Comparison of ENCODE assay signal across 7 cellular contexts in genomic region chr11:67273260-67273990, GRCh38. TPM values are rescaled to one million over a fixed set of nuclear protein-coding genes. Genes with fewer than 3 reads are reported as not detected.
DNase-seq lines count a peak whose midpoint lies in the region; ATAC-seq and TF ChIP-seq lines count a peak whose summit lies in the region.

No MANE protein-coding gene starts in this region.

- peaks cover 0 to 34% (median 16%) of the 10 kb centered on the region in 4 donors for H3K36me3 ChIP-seq in stomach

- DNase-seq in HuH-7.5 (ENCODE audit: low spot score) (peak; percentile 75), left ventricle myocardium superior (peak; percentile 74), stomach (peak; percentile 60), DMS153 (lab: John Stamatoyannopoulos, UW) (no peak), NCI-H2081 (lab: John Stamatoyannopoulos, UW) (no peak), NCI-H1694 (lab: John Stamatoyannopoulos, UW) (no peak)
- no peak for DNase-seq in activated CD8-positive, alpha-beta T cell treated with anti-CD3 and anti-CD28 coated beads for 36 hours

- TF ChIP-seq EP300 in stomach (IDR thresholded peaks at IDR 0.05): no peak

- 17 to 29% (median 24%) methylated on average over 12 to 14 of the region's 14 CpGs for WGBS in stomach, 5 donors

- H3K4me1 Mint-ChIP-seq in activated CD8-positive, alpha-beta T cell treated with anti-CD3 and anti-CD28 coated beads for 36 hours (ENCODE audit: low read depth): peaks cover 70% of the 10 kb centered on the region

- H3K4me3 Mint-ChIP-seq in activated CD8-positive, alpha-beta T cell treated with anti-CD3 and anti-CD28 coated beads for 36 hours: peak overlapping the region; percentile 90

- H3K4me3 ChIP-seq in stomach: peak overlapping the region in 1 of 4 donors; percentile 98

- CTCF ChIA-PET in activated CD8-positive, alpha-beta T cell treated with anti-CD3 and anti-CD28 coated beads for 36 hours (lab: Charles Lee): interaction anchor here (1.4 to 7.1 kb wide), 5 partner anchors 10 to 78 kb away, joined by 4 to 55 read pairs (median 6); partner anchors contain the start of genes ANKRD13D and SSH3

- H3K9me3 Mint-ChIP-seq in activated CD8-positive, alpha-beta T cell treated with anti-CD3 and anti-CD28 coated beads for 36 hours: no peaks in the 10 kb centered on the region

- no peaks in the 10 kb centered on the region for H3K27me3 Mint-ChIP-seq in activated CD8-positive, alpha-beta T cell treated with anti-CD3 and anti-CD28 coated beads for 36 hours

- H3K4me1 ChIP-seq in stomach: peaks cover 98 to 100% (median 100%) of the 10 kb centered on the region in 4 donors

- intact Hi-C loops in activated CD8-positive, alpha-beta T cell treated with anti-CD3 and anti-CD28 coated beads for 36 hours (cut with micrococcal nuclease): no loop called here
- intact Hi-C loops in left ventricle myocardium superior (cut with micrococcal nuclease) (no loop called here), stomach (cut with DNase I; ENCODE audit: low total_unique reads) (no loop called here)

- no peaks in the 10 kb centered on the region for H3K9me3 ChIP-seq in stomach

- no peak for ATAC-seq in activated CD8-positive, alpha-beta T cell treated with anti-CD3 and anti-CD28 coated beads for 36 hours
- peak; percentile 40 for ATAC-seq in left ventricle myocardium superior

- H3K27ac Mint-ChIP-seq in activated CD8-positive, alpha-beta T cell treated with anti-CD3 and anti-CD28 coated beads for 36 hours: peak overlapping the region; percentile 97

- POLR2A ChIA-PET in activated CD8-positive, alpha-beta T cell treated with anti-CD3 and anti-CD28 coated beads for 36 hours (lab: Charles Lee): interaction anchor here (0.9 to 19.8 kb wide), 7 partner anchors 7 to 44 kb away, joined by 3 to 308 read pairs (median 16); partner anchors contain the start of genes ANKRD13D and SSH3

- H3K27me3 ChIP-seq in stomach: no peaks in the 10 kb centered on the region

- H3K27ac ChIP-seq in stomach: peak overlapping the region; percentile 64 to 95 (median 92)

- H3K36me3 Mint-ChIP-seq in activated CD8-positive, alpha-beta T cell treated with anti-CD3 and anti-CD28 coated beads for 36 hours (ENCODE audit: low read depth): peaks cover 81% of the 10 kb centered on the region

- TF ChIP-seq POLR2A in stomach (IDR thresholded peaks at IDR 0.05): no peak

- TF ChIP-seq CTCF in activated CD8-positive, alpha-beta T cell treated with anti-CD3 and anti-CD28 coated beads for 36 hours (IDR thresholded peaks at IDR 0.05): no peak
- no peak for TF ChIP-seq CTCF in stomach (IDR thresholded peaks at IDR 0.05)

RNA-seq across cellular contexts. Expression of gene GRK2, which starts 7.2 kb away (rescaled TPM):
- 100 to 1,000 TPM; 303 to 305 TPM for total RNA-seq in activated CD8-positive, alpha-beta T cell treated with anti-CD3 and anti-CD28 coated beads for 36 hours
- total RNA-seq in left ventricle myocardium superior (56.8 TPM), stomach (100 to 1,000 TPM in 4 of 5 donors, 10 to 100 TPM in 1; 53.8 to 266 (median 131) TPM)
- 10 to 100 TPM; 44.0 to 59.4 (median 46.5) TPM for polyA plus RNA-seq in stomach

RNA-seq across cellular contexts. Expression of gene ANKRD13D, which starts 15.7 kb away (rescaled TPM):
- 10 to 100 TPM; 75.4 to 78.7 TPM for total RNA-seq in activated CD8-positive, alpha-beta T cell treated with anti-CD3 and anti-CD28 coated beads for 36 hours
- total RNA-seq in left ventricle myocardium superior (13.1 TPM), stomach (10 to 100 TPM; 24.6 to 96.4 (median 42.6) TPM)
- polyA plus RNA-seq in stomach: 10 to 100 TPM; 18.5 to 61.3 (median 30.9) TPM

RNA-seq across cellular contexts. Expression of gene SSH3, which starts 29.9 kb away (rescaled TPM):
- 1 to 10 TPM; 7.4 to 9.1 TPM for total RNA-seq in activated CD8-positive, alpha-beta T cell treated with anti-CD3 and anti-CD28 coated beads for 36 hours
- total RNA-seq in left ventricle myocardium superior (18.7 TPM), stomach (100 to 1,000 TPM in 3 of 5 donors, 10 to 100 TPM in 2; 23.5 to 217 (median 103) TPM)
- polyA plus RNA-seq in stomach: 10 to 100 TPM; 18.8 to 34.3 (median 22.6) TPM

Comparison
In these comparisons a context has a peak if more than half of its experiments do, and no peak if none do; other contexts are left out.
1. DNase-seq: peak in HuH-7.5 (single experiment), left ventricle myocardium superior (single experiment) and stomach (single experiment); none in activated CD8-positive, alpha-beta T cell treated with anti-CD3 and anti-CD28 coated beads for 36 hours (single experiment), DMS153 (single experiment), NCI-H2081 (0 of 2) and NCI-H1694 (single experiment).